18 cellular contexts compared by ENCODE assay signal in the genomic region with DNA sequence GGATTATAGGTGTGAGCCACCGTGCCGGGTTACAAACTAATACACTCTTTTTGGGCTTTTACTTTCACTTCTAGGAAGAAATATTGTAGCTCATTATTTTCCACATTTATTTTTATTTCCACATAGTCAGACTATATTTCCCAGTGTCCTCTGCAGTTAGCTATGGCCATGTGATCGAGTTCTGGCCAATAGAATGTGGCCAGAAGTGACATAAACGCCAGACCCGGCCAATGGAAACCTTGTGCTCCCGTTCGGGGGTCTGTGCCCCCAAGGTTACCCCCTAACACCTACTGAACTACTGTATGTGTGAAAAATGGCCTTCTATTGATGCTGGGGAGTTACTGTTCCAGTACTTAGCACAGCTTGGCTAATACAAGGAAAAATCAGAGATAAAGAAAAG. TPM values are rescaled to one million over a fixed set of nuclear protein-coding genes. Genes with fewer than 3 reads are reported as not detected.
DNase-seq lines count a peak whose midpoint lies in the region; ATAC-seq, FAIRE-seq and TF ChIP-seq lines count a peak whose summit lies in the region.
"Had no signal": no experiment of that assay in that cellular context is flagged by ENCODE, and none has a peak within 500 bp of the region (broad histone marks: within the 10 kb centered on the region; RNA-seq: fewer than 3 reads in every experiment).

No MANE protein-coding gene starts in this region.

- no peaks in the 10 kb centered on the region for H3K36me3 Mint-ChIP-seq in GM23338 (ENCODE audit: low read depth)
- H3K36me3 Mint-ChIP-seq in neural progenitor cell, result no peaks in the 10 kb centered on the region

- FAIRE-seq in RCC 7860 (lab: Jason Lieb, UNC), result no peak
- FAIRE-seq: A204.1, GM19239 had no signal

- no peak overlapping the region for H3K4me3 ChIP-seq in GM23338
- H3K4me3 ChIP-seq in Karpas-422 (ENCODE audit: low read length), result no peak overlapping the region
- no peak overlapping the region for H3K4me3 ChIP-seq in neural progenitor cell

- H4K20me1 ChIP-seq in GM23338 (replicated peaks; ENCODE audit: insufficient read depth) (no peaks in the 10 kb centered on the region), Karpas-422 (ENCODE audit: insufficient read depth, low read depth, low read length) (no peaks in the 10 kb centered on the region), neural progenitor cell (ENCODE audit: low read depth) (no peaks in the 10 kb centered on the region)

- H3K9me2 ChIP-seq in GM23338 (ENCODE audit: insufficient read depth) (peaks cover 5% of the 10 kb centered on the region; the same call in 1 of the 2 replicates), Karpas-422 (replicated peaks; ENCODE audit: insufficient read depth, low read length) (no peaks in the 10 kb centered on the region)

- DNase-seq in GM23338 (ENCODE audit: low spot score) (no peak), Karpas-422 (peak; percentile 48), neural progenitor cell (ENCODE audit: low spot score) (no peak), RCC 7860 (ENCODE audit: low spot score) (no peak), NCI-H1694 treated with DMSO at 0.1 percent for 48 hours (lab: John Stamatoyannopoulos, UW) (no peak)
- no peak for DNase-seq in stimulated activated naive CD4-positive, alpha-beta T cell treated with Interleukin-2 at 50 U/mL for 16 hours (lab: John Stamatoyannopoulos, UW)
- DNase-seq in central memory CD4-positive, alpha-beta T cell, result no peak
- DNase-seq: Caco-2; CD4-positive, alpha-beta T cell; GF-D8; HCEC 1CT; Kasumi-1; NCI-H1105; NCI-H2081 treated with DMSO at 0.1 percent for 48 hours; NK-92 treated with Interleukin-12 subunit alpha and Interleukin-12 subunit beta, amount 100 ng/mL, for 24 hours had no signal

- H3K9me3 ChIP-seq in Karpas-422 (ENCODE audit: low read length) (no peaks in the 10 kb centered on the region), neural progenitor cell (ENCODE audit: low read depth) (no peaks in the 10 kb centered on the region)
- H3K9me3 ChIP-seq: Caco-2 had no signal

- no peaks in the 10 kb centered on the region for H3K27me3 ChIP-seq in GM23338 (ENCODE audit: insufficient read depth)
- H3K27me3 ChIP-seq in Karpas-422 (ENCODE audit: low read length), result no peaks in the 10 kb centered on the region
- H3K27me3 ChIP-seq in neural progenitor cell, result peaks cover 8% of the 10 kb centered on the region

- H3K4me1 Mint-ChIP-seq in GM23338 (peaks cover 10% of the 10 kb centered on the region), neural progenitor cell (peaks cover 15% of the 10 kb centered on the region)

- no peak for TF ChIP-seq CTCF in GM23338 (conservative IDR thresholded peaks at IDR 0.05; ENCODE audit: low read depth in 2 of 2)
- TF ChIP-seq CTCF in neural progenitor cell (IDR thresholded peaks at IDR 0.05), result no peak

- H3K9me3 Mint-ChIP-seq in GM23338 (no peaks in the 10 kb centered on the region; the same call in 2 of the 3 replicates), neural progenitor cell (no peaks in the 10 kb centered on the region)
- H3K9me3 Mint-ChIP-seq: CD4-positive, alpha-beta T cell had no signal

- H3K9ac ChIP-seq in Karpas-422 (ENCODE audit: low read length), result no peak overlapping the region
- H3K9ac ChIP-seq in neural progenitor cell, result no peak overlapping the region

- H3K4me3 Mint-ChIP-seq in GM23338 (no peak overlapping the region), neural progenitor cell (no peak overlapping the region)
- H3K4me3 Mint-ChIP-seq: CD4-positive, alpha-beta T cell had no signal

- H3F3A ChIP-seq in GM23338 (replicated peaks; ENCODE audit: low read depth), result no peaks in the 10 kb centered on the region
- no peaks in the 10 kb centered on the region for H3F3A ChIP-seq in neural progenitor cell (ENCODE audit: low read depth)

- ATAC-seq in GM23338 (no peak), SK-N-SH treated with all-trans-retinoic acid at 6 μM for 48 hours (peak; percentile 51; the same call in 1 of the 3 replicates)

- H3K27me3 Mint-ChIP-seq in GM23338 (ENCODE audit: insufficient read depth, low read depth, poor library complexity) (peaks cover 12% of the 10 kb centered on the region), neural progenitor cell (ENCODE audit: insufficient read depth, low read depth) (peaks cover 9% of the 10 kb centered on the region)

- H3K79me2 ChIP-seq in GM23338 (replicated peaks; ENCODE audit: insufficient read depth) (no peaks in the 10 kb centered on the region), Karpas-422 (ENCODE audit: low read length) (no peaks in the 10 kb centered on the region), neural progenitor cell (ENCODE audit: low read depth) (no peaks in the 10 kb centered on the region)

- H2AFZ ChIP-seq in GM23338 (peak overlapping the region; percentile 16; the same call in 1 of the 2 replicates), Karpas-422 (ENCODE audit: low read length) (peak overlapping the region; percentile 76; the same call in 1 of the 2 replicates), neural progenitor cell (replicated peaks) (peak overlapping the region; percentile 50)

- H3K4me1 ChIP-seq in GM23338 (ENCODE audit: insufficient read depth), result peaks cover 8% of the 10 kb centered on the region; the same call in 1 of the 2 replicates
- H3K4me1 ChIP-seq in Karpas-422 (ENCODE audit: low read length), result no peaks in the 10 kb centered on the region; the same call in 1 of the 2 replicates
- peaks cover 4% of the 10 kb centered on the region for H3K4me1 ChIP-seq in neural progenitor cell

- H3K27ac Mint-ChIP-seq in GM23338 (no peak overlapping the region), neural progenitor cell (no peak overlapping the region)
- H3K27ac Mint-ChIP-seq: CD4-positive, alpha-beta T cell had no signal

- H3K36me3 ChIP-seq in GM23338 (ENCODE audit: insufficient read depth), result no peaks in the 10 kb centered on the region
- no peaks in the 10 kb centered on the region for H3K36me3 ChIP-seq in Karpas-422 (ENCODE audit: insufficient read depth, low read length)
- no peaks in the 10 kb centered on the region for H3K36me3 ChIP-seq in neural progenitor cell

- H3K27ac ChIP-seq in GM23338 (ENCODE audit: low read depth) (no peak overlapping the region), Karpas-422 (ENCODE audit: low read length) (no peak overlapping the region), neural progenitor cell (no peak overlapping the region)

- H3K4me2 ChIP-seq in GM23338, result no peak overlapping the region
- no peak overlapping the region for H3K4me2 ChIP-seq in Karpas-422 (ENCODE audit: low read depth, low read length, poor library complexity, severe bottlenecking)
- H3K4me2 ChIP-seq in neural progenitor cell, result no peak overlapping the region

TF ChIP-seq in GM23338, 12 proteins besides CTCF, POLR2A, EP300 and RAD21:
- TF ChIP-seq ZNF331 (CRISPR knock-in tag; IDR thresholded peaks at IDR 0.05; ENCODE audit: low read depth) (no peak), NANOG (IDR thresholded peaks at IDR 0.05; ENCODE audit: borderline replicate concordance) (no peak), STAT1 (IDR thresholded peaks at IDR 0.05; ENCODE audit: unreplicated experiment) (no peak), JUNB (IDR thresholded peaks at IDR 0.05; ENCODE audit: unreplicated experiment) (no peak), EZH2phosphoT487 (IDR thresholded peaks at IDR 0.05; ENCODE audit: unreplicated experiment) (no peak)

TF ChIP-seq in SK-N-SH treated with all-trans-retinoic acid at 6 μM for 48 hours, 23 proteins besides CTCF, POLR2A, EP300 and RAD21 (continues in another document):
- TF ChIP-seq TCF4 (CRISPR knock-in tag; IDR thresholded peaks at IDR 0.05; ENCODE audit: borderline replicate concordance), result no peak
- no peak for TF ChIP-seq ZC3H10 (CRISPR knock-in tag; IDR thresholded peaks at IDR 0.05)
- TF ChIP-seq, protein P1, sequence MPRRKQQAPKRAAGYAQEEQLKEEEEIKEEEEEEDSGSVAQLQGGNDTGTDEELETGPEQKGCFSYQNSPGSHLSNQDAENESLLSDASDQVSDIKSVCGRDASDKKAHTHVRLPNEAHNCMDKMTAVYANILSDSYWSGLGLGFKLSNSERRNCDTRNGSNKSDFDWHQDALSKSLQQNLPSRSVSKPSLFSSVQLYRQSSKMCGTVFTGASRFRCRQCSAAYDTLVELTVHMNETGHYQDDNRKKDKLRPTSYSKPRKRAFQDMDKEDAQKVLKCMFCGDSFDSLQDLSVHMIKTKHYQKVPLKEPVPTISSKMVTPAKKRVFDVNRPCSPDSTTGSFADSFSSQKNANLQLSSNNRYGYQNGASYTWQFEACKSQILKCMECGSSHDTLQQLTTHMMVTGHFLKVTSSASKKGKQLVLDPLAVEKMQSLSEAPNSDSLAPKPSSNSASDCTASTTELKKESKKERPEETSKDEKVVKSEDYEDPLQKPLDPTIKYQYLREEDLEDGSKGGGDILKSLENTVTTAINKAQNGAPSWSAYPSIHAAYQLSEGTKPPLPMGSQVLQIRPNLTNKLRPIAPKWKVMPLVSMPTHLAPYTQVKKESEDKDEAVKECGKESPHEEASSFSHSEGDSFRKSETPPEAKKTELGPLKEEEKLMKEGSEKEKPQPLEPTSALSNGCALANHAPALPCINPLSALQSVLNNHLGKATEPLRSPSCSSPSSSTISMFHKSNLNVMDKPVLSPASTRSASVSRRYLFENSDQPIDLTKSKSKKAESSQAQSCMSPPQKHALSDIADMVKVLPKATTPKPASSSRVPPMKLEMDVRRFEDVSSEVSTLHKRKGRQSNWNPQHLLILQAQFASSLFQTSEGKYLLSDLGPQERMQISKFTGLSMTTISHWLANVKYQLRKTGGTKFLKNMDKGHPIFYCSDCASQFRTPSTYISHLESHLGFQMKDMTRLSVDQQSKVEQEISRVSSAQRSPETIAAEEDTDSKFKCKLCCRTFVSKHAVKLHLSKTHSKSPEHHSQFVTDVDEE (CRISPR knock-in tag; IDR thresholded peaks at IDR 0.05), result no peak
- TF ChIP-seq TOX (CRISPR knock-in tag; IDR thresholded peaks at IDR 0.05; ENCODE audit: borderline replicate concordance), result no peak
- no peak for TF ChIP-seq CSDC2 (CRISPR knock-in tag; IDR thresholded peaks at IDR 0.05)
- TF ChIP-seq ARNTL (CRISPR knock-in tag; IDR thresholded peaks at IDR 0.05; ENCODE audit: borderline replicate concordance, low read depth), result no peak
- TF ChIP-seq PPARA (CRISPR knock-in tag; IDR thresholded peaks at IDR 0.05; ENCODE audit: borderline replicate concordance), result no peak
- TF ChIP-seq GLIS3 (CRISPR knock-in tag; IDR thresholded peaks at IDR 0.05), result no peak
- no peak for TF ChIP-seq ZNF8 (CRISPR knock-in tag; IDR thresholded peaks at IDR 0.05)

RNA-seq across cellular contexts. Expression of a gene that starts 13.2 kb away (rescaled TPM):
- total RNA-seq in GM23338 (2014; rRNA removed; shearing (Covaris generic)), result 33.0 and 38.0 TPM in 2 replicates
- 7.0 and 9.5 TPM in 2 replicates for polyA plus RNA-seq in GM23338 (2016; fragmentation: Nextera tagmentation; extraction: Ambion mirVana)
- total RNA-seq in Karpas-422 (2014; rRNA removed; shearing (Covaris generic); ENCODE audit: low replicate concordance), result 30.6 and 42.1 TPM in 2 replicates
- total RNA-seq in neural progenitor cell (ENCODE audit: low replicate concordance), result 7.4 and 19.9 TPM in 2 replicates

RNA-seq across cellular contexts. Expression of a gene that starts 55.0 kb away (rescaled TPM):
- total RNA-seq in GM23338 (2014; rRNA removed; shearing (Covaris generic)), result 20.1 and 20.5 TPM in 2 replicates
- 3.4 and 4.1 TPM in 2 replicates for polyA plus RNA-seq in GM23338 (2016; fragmentation: Nextera tagmentation; extraction: Ambion mirVana)
- not detected in 2 replicates for total RNA-seq in Karpas-422 (2014; rRNA removed; shearing (Covaris generic); ENCODE audit: low replicate concordance)
- total RNA-seq in neural progenitor cell (ENCODE audit: low replicate concordance), result 2.6 and 3.8 TPM in 2 replicates

Comparison
In these comparisons a context has a peak if more than half of its experiments do, and no peak if none do; other contexts are left out.
1. H2AFZ ChIP-seq: peak in every context shown above with its lines; median percentile 76 in Karpas-422; 50 in neural progenitor cell; 16 in GM23338.